ENCODE assay signal across 8 cellular contexts in the genomic region with DNA sequence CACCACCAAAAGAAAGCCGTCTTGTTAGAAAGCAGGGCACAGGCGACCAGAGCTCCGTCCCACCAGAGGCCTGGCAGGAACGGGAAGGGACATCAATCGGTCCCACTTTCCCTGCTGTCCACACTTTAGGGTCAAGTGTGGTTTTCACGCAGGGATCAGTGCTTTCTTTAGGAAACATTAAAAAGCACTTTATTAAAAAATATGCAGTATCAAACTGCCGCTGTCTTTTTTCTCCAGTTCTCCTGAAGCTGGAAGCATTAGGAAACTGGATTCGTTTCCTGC.
A peak's percentile ranks its signal among the peaks of the same experiment; 100 is the strongest.
DNase-seq lines count a peak whose midpoint lies in the region; ATAC-seq and TF ChIP-seq lines count a peak whose summit lies in the region.

No MANE protein-coding gene starts in this region.

- H3K4me1 Mint-ChIP-seq in stimulated activated naive CD8-positive, alpha-beta T cell treated with anti-CD3 and anti-CD28 coated beads, Interleukin-15, Interleukin-2, amounts not matched to agents 100 ng/mL and 50 ng/mL, for 24 hours (ENCODE audit: low read depth), result peaks cover 53% of the 10 kb centered on the region

- TF ChIP-seq CTCF in choroid plexus epithelial cell (conservative IDR thresholded peaks at IDR 0.05; ENCODE audit: low read depth, low read length), result no peak

- H3K4me3 ChIP-seq in choroid plexus epithelial cell (ENCODE audit: low read depth, low read length) (peak overlapping the region; percentile 47), muscle layer of colon (ENCODE audit: low read depth in 1 of 2, low read length in 2 of 2) (peak overlapping the region; percentile 29 to 71)

- no peaks in the 10 kb centered on the region for H3K27me3 Mint-ChIP-seq in stimulated activated naive CD8-positive, alpha-beta T cell treated with anti-CD3 and anti-CD28 coated beads, Interleukin-15, Interleukin-2, amounts not matched to agents 100 ng/mL and 50 ng/mL, for 24 hours

- no peaks in the 10 kb centered on the region for H3K9me3 Mint-ChIP-seq in stimulated activated naive CD8-positive, alpha-beta T cell treated with anti-CD3 and anti-CD28 coated beads, Interleukin-15, Interleukin-2, amounts not matched to agents 100 ng/mL and 50 ng/mL, for 24 hours

- H3K4me3 Mint-ChIP-seq in stimulated activated naive CD8-positive, alpha-beta T cell treated with anti-CD3 and anti-CD28 coated beads, Interleukin-15, Interleukin-2, amounts not matched to agents 100 ng/mL and 50 ng/mL, for 24 hours, result peak overlapping the region; percentile 83

- H3K36me3 ChIP-seq in muscle layer of colon (ENCODE audit: insufficient read depth, low read length), result no peaks in the 10 kb centered on the region

- ATAC-seq in stimulated activated naive CD8-positive, alpha-beta T cell treated with anti-CD3 and anti-CD28 coated beads, Interleukin-15, Interleukin-2, amounts not matched to agents 100 U/mL and 50 U/mL, for 24 hours, result no peak
- ATAC-seq in HG02642 (IDR thresholded peaks at IDR 0.05; ENCODE audit: poor library complexity, unreplicated experiment) (no peak), HG02870 (IDR thresholded peaks at IDR 0.05; ENCODE audit: unreplicated experiment) (no peak), GM18519 (IDR thresholded peaks at IDR 0.05; ENCODE audit: low FRiP score, unreplicated experiment) (no peak)

- no peak for DNase-seq in stimulated activated naive CD8-positive, alpha-beta T cell treated with anti-CD3 and anti-CD28 coated beads, Interleukin-15, Interleukin-2, amounts not matched to agents 100 U/mL and 50 U/mL, for 24 hours
- no peak for DNase-seq in choroid plexus epithelial cell (ENCODE audit: low read depth)
- DNase-seq in NCI-H146 treated with DMSO at 0.1 percent for 48 hours (lab: John Stamatoyannopoulos, UW; ENCODE audit: unreplicated experiment), result no peak

- peak overlapping the region; percentile 86 for H3K27ac Mint-ChIP-seq in stimulated activated naive CD8-positive, alpha-beta T cell treated with anti-CD3 and anti-CD28 coated beads, Interleukin-15, Interleukin-2, amounts not matched to agents 100 ng/mL and 50 ng/mL, for 24 hours

- peaks cover 7% of the 10 kb centered on the region for H3K36me3 Mint-ChIP-seq in stimulated activated naive CD8-positive, alpha-beta T cell treated with anti-CD3 and anti-CD28 coated beads, Interleukin-15, Interleukin-2, amounts not matched to agents 100 ng/mL and 50 ng/mL, for 24 hours (ENCODE audit: low read depth)

- no peak overlapping the region for H3K27ac ChIP-seq in muscle layer of colon (ENCODE audit: low read depth, low read length)

- H3K9me3 ChIP-seq in muscle layer of colon (ENCODE audit: low read length), result no peaks in the 10 kb centered on the region

- H3K9ac ChIP-seq in muscle layer of colon (ENCODE audit: low read length), result peak overlapping the region; percentile 15

- peaks cover 0 to 14% of the 10 kb centered on the region in 2 donors for H3K27me3 ChIP-seq in muscle layer of colon (ENCODE audit: control insufficient read depth in 1 of 2, insufficient read depth in 2 of 2, low read length in 2 of 2)

- peaks cover 9% of the 10 kb centered on the region for H3K4me1 ChIP-seq in muscle layer of colon (ENCODE audit: insufficient read depth, low read length)
